Comparison of ENCODE assay signal across 1 cellular context in genomic region chr15:53034767-53035245, GRCh38.
TF ChIP-seq lines count a peak whose summit lies in the region.

No MANE protein-coding gene starts in this region.

TF ChIP-seq in HepG2, 621 proteins besides CTCF, POLR2A, EP300 and RAD21 (continued from another document and continues in another):
- no peak for TF ChIP-seq ZNF354B (CRISPR knock-in tag; IDR thresholded peaks at IDR 0.05)
- no peak for TF ChIP-seq MXD1 (CRISPR knock-in tag; IDR thresholded peaks at IDR 0.05)
- TF ChIP-seq ZBTB49 (CRISPR knock-in tag; IDR thresholded peaks at IDR 0.05; ENCODE audit: borderline replicate concordance): no peak
- TF ChIP-seq ZFP1 (CRISPR knock-in tag; IDR thresholded peaks at IDR 0.05): peak; percentile 41; the same call in 1 of the 2 replicates
- 0 out of 2 replicates have a peak, but pooled peaks have one; percentile 24 for TF ChIP-seq RBAK (CRISPR knock-in tag; IDR thresholded peaks at IDR 0.05)
- no peak for TF ChIP-seq CCAR2 (optimal IDR thresholded peaks at IDR 0.05; ENCODE audit: low read depth, low read length)
- no peak for TF ChIP-seq ZNF784 (CRISPR knock-in tag; IDR thresholded peaks at IDR 0.05; ENCODE audit: borderline replicate concordance)
- no peak; the same call in 1 of the 2 replicates for TF ChIP-seq ZBTB7A (CRISPR knock-in tag; IDR thresholded peaks at IDR 0.05)
- 0 out of 2 replicates have a peak, but pooled peaks have one; percentile 48 for TF ChIP-seq ZBTB43 (CRISPR knock-in tag; conservative IDR thresholded peaks at IDR 0.05)
- TF ChIP-seq BHLHE40 (IDR thresholded peaks at IDR 0.05; ENCODE audit: low read length): peak; percentile 45; the same call in 1 of the 2 replicates
- no peak for TF ChIP-seq ZNF678 (CRISPR knock-in tag; IDR thresholded peaks at IDR 0.05)
- no peak for TF ChIP-seq HES4 (CRISPR knock-in tag; IDR thresholded peaks at IDR 0.05; ENCODE audit: borderline replicate concordance)
- no peak for TF ChIP-seq SSRP1 (CRISPR knock-in tag; IDR thresholded peaks at IDR 0.05)
- TF ChIP-seq JDP2 (CRISPR knock-in tag; IDR thresholded peaks at IDR 0.05; ENCODE audit: borderline replicate concordance): no peak
- peak; percentile 91 for TF ChIP-seq ZMYM4 (CRISPR knock-in tag; IDR thresholded peaks at IDR 0.05)
- TF ChIP-seq GPN1 (CRISPR knock-in tag; IDR thresholded peaks at IDR 0.05; ENCODE audit: borderline replicate concordance): no peak
- no peak for TF ChIP-seq ZNF75D (CRISPR knock-in tag; IDR thresholded peaks at IDR 0.05; ENCODE audit: borderline replicate concordance)
- no peak for TF ChIP-seq ZNF296 (CRISPR knock-in tag; conservative IDR thresholded peaks at IDR 0.05)
- no peak for TF ChIP-seq GLMP (CRISPR knock-in tag; IDR thresholded peaks at IDR 0.05; ENCODE audit: borderline replicate concordance)
- peak; percentile 77; the same call in 1 of the 2 replicates for TF ChIP-seq FOXJ3 (CRISPR knock-in tag; IDR thresholded peaks at IDR 0.05; ENCODE audit: borderline replicate concordance)
- no peak for TF ChIP-seq ZBTB44 (CRISPR knock-in tag; IDR thresholded peaks at IDR 0.05)
- 0 out of 2 replicates have a peak, but pooled peaks have one; percentile 30 for TF ChIP-seq HOXD1 (CRISPR knock-in tag; IDR thresholded peaks at IDR 0.05)
- TF ChIP-seq ESRRA (CRISPR knock-in tag; IDR thresholded peaks at IDR 0.05; ENCODE audit: low read depth): 0 out of 2 replicates have a peak, but pooled peaks have one; percentile 71
- TF ChIP-seq ZFP36 (IDR thresholded peaks at IDR 0.05; ENCODE audit: borderline replicate concordance, low read depth, low read length, partially characterized antibody): no peak
- TF ChIP-seq MTF1 (CRISPR knock-in tag; IDR thresholded peaks at IDR 0.05): no peak
- no peak for TF ChIP-seq ZNF121 (CRISPR knock-in tag; IDR thresholded peaks at IDR 0.05)
- TF ChIP-seq MZF1 (CRISPR knock-in tag; IDR thresholded peaks at IDR 0.05; ENCODE audit: borderline replicate concordance): no peak
- no peak for TF ChIP-seq ZNF567 (CRISPR knock-in tag; IDR thresholded peaks at IDR 0.05; ENCODE audit: borderline replicate concordance)
- TF ChIP-seq IRX3 (CRISPR knock-in tag; IDR thresholded peaks at IDR 0.05; ENCODE audit: borderline replicate concordance, low read depth): no peak
- peak; percentile 63; the same call in 1 of the 2 replicates for TF ChIP-seq NR2F2 (IDR thresholded peaks at IDR 0.05; ENCODE audit: borderline replicate concordance, low read depth)
- peak; percentile 77; the same call in 1 of the 2 replicates for TF ChIP-seq MIER2 (CRISPR knock-in tag; IDR thresholded peaks at IDR 0.05)
- TF ChIP-seq ZNF205 (CRISPR knock-in tag; IDR thresholded peaks at IDR 0.05): peak; percentile 98
- no peak for TF ChIP-seq ZBTB4 (CRISPR knock-in tag; IDR thresholded peaks at IDR 0.05; ENCODE audit: borderline replicate concordance)
- no peak for TF ChIP-seq U2AF2 (IDR thresholded peaks at IDR 0.05; ENCODE audit: low read depth, low read length)
- peak; percentile 31; the same call in 1 of the 2 replicates for TF ChIP-seq PHF8 (CRISPR knock-in tag; IDR thresholded peaks at IDR 0.05)
- no peak for TF ChIP-seq CAMTA2 (CRISPR knock-in tag; IDR thresholded peaks at IDR 0.05; ENCODE audit: borderline replicate concordance)
- no peak for TF ChIP-seq ZSCAN30 (CRISPR knock-in tag; IDR thresholded peaks at IDR 0.05)
- peak; percentile 68; the same call in 1 of the 2 replicates for TF ChIP-seq TFAP4 (IDR thresholded peaks at IDR 0.05; ENCODE audit: borderline replicate concordance, low read depth)
- TF ChIP-seq ZBTB8A (CRISPR knock-in tag; IDR thresholded peaks at IDR 0.05; ENCODE audit: borderline replicate concordance, low read depth): no peak
- no peak for TF ChIP-seq ZNF382 (CRISPR knock-in tag; IDR thresholded peaks at IDR 0.05; ENCODE audit: borderline replicate concordance)
- TF ChIP-seq DRAP1 (CRISPR knock-in tag; IDR thresholded peaks at IDR 0.05): no peak
- peak; percentile 73 for TF ChIP-seq IKZF5 (CRISPR knock-in tag; IDR thresholded peaks at IDR 0.05)
- no peak for TF ChIP-seq NBN (conservative IDR thresholded peaks at IDR 0.05)
- no peak for TF ChIP-seq DZIP1 (CRISPR knock-in tag; IDR thresholded peaks at IDR 0.05)
- peak; percentile 84 for TF ChIP-seq RCOR2 (CRISPR knock-in tag; IDR thresholded peaks at IDR 0.05)
